In genomic region chr14:61515436-61516124, GRCh38 we compare ENCODE assay signal across 1 cellular context.
TF ChIP-seq lines count a peak whose summit lies in the region.

No MANE protein-coding gene starts in this region.

TF ChIP-seq in A549, 52 proteins besides CTCF, POLR2A, EP300 and RAD21 (continued from another document):
- TF ChIP-seq ATOH8 (CRISPR knock-in tag; IDR thresholded peaks at IDR 0.05; ENCODE audit: low read depth) (no peak), EHMT2 (IDR thresholded peaks at IDR 0.05; ENCODE audit: low read depth) (no peak), ZSCAN20 (CRISPR knock-in tag; IDR thresholded peaks at IDR 0.05) (no peak), PHF8 (IDR thresholded peaks at IDR 0.05; ENCODE audit: borderline replicate concordance, low read depth) (no peak), MAZ (IDR thresholded peaks at IDR 0.05; ENCODE audit: borderline replicate concordance, low read depth, low read length) (no peak), NPAS2 (CRISPR knock-in tag; IDR thresholded peaks at IDR 0.05; ENCODE audit: borderline replicate concordance) (no peak), MAFK (IDR thresholded peaks at IDR 0.05; ENCODE audit: partially characterized antibody) (no peak), CHD4 (IDR thresholded peaks at IDR 0.05; ENCODE audit: borderline replicate concordance) (no peak), TP53 (CRISPR knock-in tag; IDR thresholded peaks at IDR 0.05) (no peak), RCOR1 (IDR thresholded peaks at IDR 0.05; ENCODE audit: low read depth, low read length) (no peak), CBX2 (IDR thresholded peaks at IDR 0.05; ENCODE audit: borderline replicate concordance, low read depth) (no peak), RFX5 (IDR thresholded peaks at IDR 0.05) (no peak), RNF2 (IDR thresholded peaks at IDR 0.05; ENCODE audit: borderline replicate concordance, low read depth) (no peak)
- TF ChIP-seq, protein P1, sequence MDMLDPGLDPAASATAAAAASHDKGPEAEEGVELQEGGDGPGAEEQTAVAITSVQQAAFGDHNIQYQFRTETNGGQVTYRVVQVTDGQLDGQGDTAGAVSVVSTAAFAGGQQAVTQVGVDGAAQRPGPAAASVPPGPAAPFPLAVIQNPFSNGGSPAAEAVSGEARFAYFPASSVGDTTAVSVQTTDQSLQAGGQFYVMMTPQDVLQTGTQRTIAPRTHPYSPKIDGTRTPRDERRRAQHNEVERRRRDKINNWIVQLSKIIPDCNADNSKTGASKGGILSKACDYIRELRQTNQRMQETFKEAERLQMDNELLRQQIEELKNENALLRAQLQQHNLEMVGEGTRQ (IDR thresholded peaks at IDR 0.05), result no peak
TF ChIP-seq in A549: peak in this region for 0.
